Comparison of ENCODE assay signal across 1 cellular context in genomic region chr16:84423416-84423837, GRCh38.
TF ChIP-seq lines count a peak whose summit lies in the region.

No MANE protein-coding gene starts in this region.

TF ChIP-seq in WTC11, 78 proteins besides CTCF, POLR2A, EP300 and RAD21 (continued from another document):
- TF ChIP-seq ZNF281 (CRISPR knock-in tag; IDR thresholded peaks at IDR 0.05), result no peak
- no peak for TF ChIP-seq ZNF121 (CRISPR knock-in tag; IDR thresholded peaks at IDR 0.05)
- no peak for TF ChIP-seq MYBL2 (CRISPR knock-in tag; IDR thresholded peaks at IDR 0.05)
- no peak for TF ChIP-seq SP1 (CRISPR knock-in tag; conservative IDR thresholded peaks at IDR 0.05)
TF ChIP-seq in WTC11: peak in this region for 3.
